1 cellular context compared by ENCODE assay signal in genomic region chr6:7441048-7441775, GRCh38.
TF ChIP-seq lines count a peak whose summit lies in the region.

No MANE protein-coding gene starts in this region.

TF ChIP-seq in GM23338, 12 proteins besides CTCF, POLR2A, EP300 and RAD21 (continued from another document):
- no peak for TF ChIP-seq POLR2AphosphoS5 (IDR thresholded peaks at IDR 0.05; ENCODE audit: low read depth)
- TF ChIP-seq ETS1 (IDR thresholded peaks at IDR 0.05) = no peak
- TF ChIP-seq EZH2 (IDR thresholded peaks at IDR 0.05; ENCODE audit: low read depth, unreplicated experiment) = no peak
- no peak for TF ChIP-seq CREB1 (CRISPR knock-in tag; IDR thresholded peaks at IDR 0.05; ENCODE audit: low read depth)
- no peak for TF ChIP-seq ZNF114 (CRISPR knock-in tag; IDR thresholded peaks at IDR 0.05)
- TF ChIP-seq REST (IDR thresholded peaks at IDR 0.05; ENCODE audit: unreplicated experiment) = no peak
- TF ChIP-seq STAT1 (IDR thresholded peaks at IDR 0.05; ENCODE audit: unreplicated experiment) = no peak
- TF ChIP-seq EZH2phosphoT487 (IDR thresholded peaks at IDR 0.05; ENCODE audit: unreplicated experiment) = no peak
- no peak for TF ChIP-seq NANOG (IDR thresholded peaks at IDR 0.05; ENCODE audit: borderline replicate concordance)
- TF ChIP-seq ZNF462 (CRISPR knock-in tag; IDR thresholded peaks at IDR 0.05) = no peak
